Comparison of ENCODE assay signal across 8 cellular contexts in genomic region chr14:105486974-105487448, GRCh38. TPM values are rescaled to one million over a fixed set of nuclear protein-coding genes. Genes with fewer than 3 reads are reported as not detected.
A peak's percentile ranks its signal among the peaks of the same experiment; 100 is the strongest.
DNase-seq lines count a peak whose midpoint lies in the region; ATAC-seq, FAIRE-seq and TF ChIP-seq lines count a peak whose summit lies in the region.

No MANE protein-coding gene starts in this region.

- H3K36me3 ChIP-seq in HepG2 (replicated peaks in 1 of 2; ENCODE audit: control insufficient read depth in 1 of 2, insufficient read depth in 2 of 2, low read length in 2 of 2), result no peaks in the 10 kb centered on the region
- no peaks in the 10 kb centered on the region for H3K36me3 ChIP-seq in testis (ENCODE audit: low read depth, missing control alignments)

- H3K4me1 ChIP-seq in A549 (peaks cover 67% of the 10 kb centered on the region), HepG2 (ENCODE audit: insufficient read depth, low read length) (peaks cover 71% of the 10 kb centered on the region), testis (peaks cover 33% of the 10 kb centered on the region)

- intact Hi-C loops in HepG2 (cut with micrococcal nuclease; ENCODE audit: unreplicated experiment) (loop anchor here (5.0 kb wide), 1 partner anchor 75 kb away; no protein-coding TSS in a partner anchor), testis (cut with DNase I; ENCODE audit: low total_unique reads) (loop anchor here (5.0 kb wide), 1 partner anchor 115 kb away; no protein-coding TSS in a partner anchor)

- peak overlapping the region; percentile 59 for H3K4me3 ChIP-seq in A549
- peak overlapping the region; percentile 67 for H3K4me3 ChIP-seq in Jurkat, Clone E6-1 (ENCODE audit: low read length)
- H3K4me3 ChIP-seq in HepG2 (replicated peaks in 1 of 3; ENCODE audit: insufficient read depth in 1 of 3, low read depth in 2 of 3, low read length in 3 of 3), result peak overlapping the region; percentile 57 to 76 (median 68); a peak in 5 of 6 replicates
- H3K4me3 ChIP-seq in testis, result peak overlapping the region; percentile 21 to 45

- peak overlapping the region; percentile 75 for H3K9ac ChIP-seq in HepG2 (ENCODE audit: insufficient read depth, low read depth, low read length)

- peak in 1 of 2 experiments; percentile 78 for DNase-seq in A549 (ENCODE audit: low read depth in 1 of 2, low spot score in 1 of 2)
- no peak for DNase-seq in Jurkat, Clone E6-1 (ENCODE audit: low read depth, low spot score)
- peak; percentile 64 for DNase-seq in activated naive CD4-positive, alpha-beta T cell treated with Interleukin-2 at 50 U/mL for 16 hours
- no peak for DNase-seq in HepG2 (ENCODE audit: low spot score)
- no peak for DNase-seq in testis
- no peak for DNase-seq in putamen (ENCODE audit: low spot score)

- H3K79me2 ChIP-seq in HepG2 (ENCODE audit: insufficient read depth, low read length), result no peaks in the 10 kb centered on the region

- TF ChIP-seq POLR2A in A549 (IDR thresholded peaks at IDR 0.05; ENCODE audit: low read length), result peak; percentile 98
- peak in 1 of 2 experiments; percentile 33; a peak in 1 of 4 replicates for TF ChIP-seq POLR2A in HepG2 (IDR thresholded peaks at IDR 0.05; ENCODE audit: insufficient read depth in 1 of 2, low read depth in 2 of 2, low read length in 2 of 2)
- no peak for TF ChIP-seq POLR2A in testis (IDR thresholded peaks at IDR 0.05)

- H2AFZ ChIP-seq in HepG2 (ENCODE audit: low read length), result no peak overlapping the region

- H3K27ac ChIP-seq in A549 (peak overlapping the region; percentile 84 to 99), HepG2 (ENCODE audit: extremely low read length, insufficient read depth, low read length) (peak overlapping the region; percentile 39), testis (peak overlapping the region in 1 of 2 donors; percentile 66)

- FAIRE-seq in A549 (lab: Jason Lieb, UNC), result no peak
- FAIRE-seq in HepG2 (lab: Jason Lieb, UNC), result no peak

- POLR2A ChIA-PET in A549 (lab: Yijun Ruan, JAX), result interaction anchor here (1.4 kb wide), 1 partner anchor 41 kb away, joined by 3 read pairs; no protein-coding TSS in a partner anchor
- POLR2A ChIA-PET in HepG2 (lab: Yijun Ruan, JAX), result interaction anchor here (1.1 kb wide), 1 partner anchor 10 kb away, joined by 3 read pairs; no protein-coding TSS in a partner anchor

- ATAC-seq in A549 (peak in 1 of 2 experiments; percentile 3; a peak in 2 of 6 replicates), HepG2 (no peak), HG02759 (IDR thresholded peaks at IDR 0.05; ENCODE audit: unreplicated experiment) (no peak), GM19035 (IDR thresholded peaks at IDR 0.05; ENCODE audit: unreplicated experiment) (no peak)

- no peak for TF ChIP-seq EP300 in A549 (IDR thresholded peaks at IDR 0.05)
- TF ChIP-seq EP300 in HepG2 (IDR thresholded peaks at IDR 0.05; ENCODE audit: low read depth in 2 of 2, low read length in 2 of 2), result no peak
- TF ChIP-seq EP300 in HepG2 (CRISPR knock-in tag; IDR thresholded peaks at IDR 0.05; ENCODE audit: borderline replicate concordance), result no peak

- H3K27me3 ChIP-seq in HepG2 (ENCODE audit: control insufficient read depth in 1 of 2, insufficient read depth in 2 of 2, low read length in 2 of 2) (peaks cover 2 to 32% of the 10 kb centered on the region in 2 experiments; a peak in 4 of 5 replicates), testis (no peaks in the 10 kb centered on the region)

- in situ Hi-C loops in HepG2 (cut with HindIII; ENCODE audit: extremely low pct_ligation_motif_present, low pct_unique_long_range_greater_than_20kb), result loop anchor here (5.0 kb wide), 2 partner anchors 40 to 110 kb away; partner anchors contain the start of gene TMEM121

- BruUV-seq in HepG2 (replicated peaks; lab: Mats Ljungman, UMichigan), result no TSS peak

- TF ChIP-seq RAD21 in A549 (conservative IDR thresholded peaks at IDR 0.05 in 1 of 2, IDR thresholded peaks at IDR 0.05 in 1 of 2), result no peak
- TF ChIP-seq RAD21 in HepG2 (CRISPR knock-in tag; IDR thresholded peaks at IDR 0.05), result no peak

- 0% methylated on average over 18 of the region's 45 CpGs for WGBS in A549 (ENCODE audit: missing lambda C conversion rate)
- WGBS in HepG2 (ENCODE audit: low lambda C conversion rate), result no CpG with 5 or more reads among the region's 45 CpGs
- 0% methylated on average over 4 of the region's 45 CpGs; no CpG with 5 or more reads in 1 of the 2 donors for WGBS in testis, 2 donors

- TF ChIP-seq CTCF in A549 (IDR thresholded peaks at IDR 0.05) (no peak), HepG2 (CRISPR knock-in tag; IDR thresholded peaks at IDR 0.05) (no peak), testis (IDR thresholded peaks at IDR 0.05) (no peak)

- H3K9me3 ChIP-seq in A549 (no peaks in the 10 kb centered on the region), HepG2 (ENCODE audit: low read length) (no peaks in the 10 kb centered on the region), testis (no peaks in the 10 kb centered on the region)

- H4K20me1 ChIP-seq in HepG2 (ENCODE audit: insufficient read depth, low read length), result no peaks in the 10 kb centered on the region

- H3K4me2 ChIP-seq in A549 (peak overlapping the region; percentile 92), HepG2 (ENCODE audit: low read depth, low read length) (peak overlapping the region; percentile 98)

- CTCF ChIA-PET in A549 (lab: Yijun Ruan, JAX), result interaction anchor here (0.9 to 1.6 kb wide), 7 partner anchors 15 to 397 kb away, joined by 3 to 7 read pairs (median 4); no protein-coding TSS in a partner anchor
- CTCF ChIA-PET in HepG2 (lab: Yijun Ruan, JAX; ENCODE audit: low intra/inter-chr PET ratio, low total read pairs), result interaction anchor here (1.6 kb wide), 1 partner anchor 117 kb away, joined by 6 read pairs; no protein-coding TSS in a partner anchor

RNA-seq across cellular contexts. Expression of gene CRIP1, which starts 0.3 kb away (rescaled TPM):
- polyA plus RNA-seq in A549 (2011; rRNA removed), result 196 and 280 TPM in 2 replicates
- polyA plus RNA-seq in A549 (2012; cell fraction: cytosol; rRNA removed), result 1,772 and 1,826 TPM in 2 replicates
- polyA plus RNA-seq in A549 (2012; cell fraction: nucleus; rRNA removed), result 674 and 890 TPM in 2 replicates
- 837 to 1,023 TPM (median 999 TPM) in 3 replicates for polyA plus RNA-seq in A549 (2017; fragmentation: RNase III; extraction: RNeasy Plus Mini Kit Qiagen cat#74134 plus additional on column Dnase treatment)
- 60.5 and 132 TPM in 2 replicates for polyA minus RNA-seq in A549 (2011; rRNA and poly(A)+ RNA removed)
- 237 TPM for polyA plus RNA-seq in Jurkat, Clone E6-1 (2012; ENCODE audit: insufficient read depth, insufficient read length)
- total RNA-seq in HepG2 (2016; rRNA removed; fragmentation: Illumina TruSeq; extraction: Trizol), result 53.9 and 59.7 TPM in 2 replicates
- 18.2 and 27.4 TPM in 2 replicates for total RNA-seq in HepG2 (2016; cell fraction: cytosol; rRNA removed; fragmentation: Illumina TruSeq; extraction: Trizol; ENCODE audit: low read depth)
- 53.1 and 55.2 TPM in 2 replicates for total RNA-seq in HepG2 (2016; cell fraction: insoluble cytoplasmic fraction; rRNA removed; fragmentation: Illumina TruSeq; extraction: Trizol)
- total RNA-seq in HepG2 (2016; cell fraction: membrane; rRNA removed; fragmentation: Illumina TruSeq; extraction: Trizol), result 23.1 and 27.8 TPM in 2 replicates
- 25.3 and 26.5 TPM in 2 replicates for total RNA-seq in HepG2 (2016; cell fraction: nucleus; rRNA removed; fragmentation: Illumina TruSeq; extraction: Trizol)
- polyA plus RNA-seq in HepG2 (2011; rRNA removed), result 59.5 and 62.2 TPM in 2 replicates
- polyA plus RNA-seq in HepG2 (2011; cell fraction: cytosol; rRNA removed), result 27.8 and 82.6 TPM in 2 replicates
- polyA plus RNA-seq in HepG2 (2011; cell fraction: nucleus; rRNA removed), result 47.3 and 55.5 TPM in 2 replicates
- 46.4 and 49.2 TPM in 2 replicates for polyA plus RNA-seq in HepG2 (2012)
- 85.4 and 115 TPM in 2 replicates for polyA plus RNA-seq in HepG2 (2016; cell fraction: cytosol; fragmentation: Illumina TruSeq; extraction: Trizol; ENCODE audit: low read depth)
- 142 and 159 TPM in 2 replicates for polyA plus RNA-seq in HepG2 (2016; cell fraction: insoluble cytoplasmic fraction; fragmentation: Illumina TruSeq; extraction: Trizol; ENCODE audit: low read depth)
- polyA plus RNA-seq in HepG2 (2016; cell fraction: membrane; fragmentation: Illumina TruSeq; extraction: Trizol; ENCODE audit: low read depth), result 67.3 and 82.2 TPM in 2 replicates
- polyA plus RNA-seq in HepG2 (2016; cell fraction: nucleus; fragmentation: Illumina TruSeq; extraction: Trizol; ENCODE audit: insufficient read depth, low read depth), result 136 and 137 TPM in 2 replicates
- polyA minus RNA-seq in HepG2 (2011; rRNA and poly(A)+ RNA removed; ENCODE audit: low replicate concordance), result 24.8 and 136 TPM in 2 replicates
- polyA minus RNA-seq in HepG2 (2011; cell fraction: cytosol; rRNA and poly(A)+ RNA removed), result 20.6 and 28.4 TPM in 2 replicates
- polyA minus RNA-seq in HepG2 (2011; cell fraction: nucleus; rRNA and poly(A)+ RNA removed), result 4.7 and 11.8 TPM in 2 replicates
- total RNA-seq in testis, result 1 to 10 TPM; 3.0 to 4.4 TPM
- polyA plus RNA-seq in testis (ENCODE audit: insufficient read depth, low read depth, low replicate concordance), result 154 TPM

RNA-seq across cellular contexts. Expression of gene TEDC1, which starts 4.0 kb away (rescaled TPM):
- 12.7 and 13.4 TPM in 2 replicates for polyA plus RNA-seq in A549 (2011; rRNA removed)
- polyA plus RNA-seq in A549 (2012; cell fraction: cytosol; rRNA removed), result 58.9 and 70.0 TPM in 2 replicates
- 139 and 189 TPM in 2 replicates for polyA plus RNA-seq in A549 (2012; cell fraction: nucleus; rRNA removed)
- 35.1 to 39.6 TPM (median 37.5 TPM) in 3 replicates for polyA plus RNA-seq in A549 (2017; fragmentation: RNase III; extraction: RNeasy Plus Mini Kit Qiagen cat#74134 plus additional on column Dnase treatment)
- polyA minus RNA-seq in A549 (2011; rRNA and poly(A)+ RNA removed), result 5.5 and 9.7 TPM in 2 replicates
- 44.7 TPM for polyA plus RNA-seq in Jurkat, Clone E6-1 (2012; ENCODE audit: insufficient read depth, insufficient read length)
- total RNA-seq in HepG2 (2016; rRNA removed; fragmentation: Illumina TruSeq; extraction: Trizol), result 20.7 and 27.4 TPM in 2 replicates
- total RNA-seq in HepG2 (2016; cell fraction: cytosol; rRNA removed; fragmentation: Illumina TruSeq; extraction: Trizol; ENCODE audit: low read depth), result 9.2 and 10.3 TPM in 2 replicates
- total RNA-seq in HepG2 (2016; cell fraction: insoluble cytoplasmic fraction; rRNA removed; fragmentation: Illumina TruSeq; extraction: Trizol), result 21.2 and 28.4 TPM in 2 replicates
- total RNA-seq in HepG2 (2016; cell fraction: membrane; rRNA removed; fragmentation: Illumina TruSeq; extraction: Trizol), result 12.9 and 13.8 TPM in 2 replicates
- 15.9 and 16.8 TPM in 2 replicates for total RNA-seq in HepG2 (2016; cell fraction: nucleus; rRNA removed; fragmentation: Illumina TruSeq; extraction: Trizol)
- 5.7 and 7.3 TPM in 2 replicates for polyA plus RNA-seq in HepG2 (2011; rRNA removed)
- polyA plus RNA-seq in HepG2 (2011; cell fraction: cytosol; rRNA removed), result 4.1 and 10.9 TPM in 2 replicates
- polyA plus RNA-seq in HepG2 (2011; cell fraction: nucleus; rRNA removed), result 20.8 and 27.4 TPM in 2 replicates
- polyA plus RNA-seq in HepG2 (2012), result 4.5 and 5.0 TPM in 2 replicates
- polyA plus RNA-seq in HepG2 (2016; cell fraction: cytosol; fragmentation: Illumina TruSeq; extraction: Trizol; ENCODE audit: low read depth), result 5.8 and 6.5 TPM in 2 replicates
- polyA plus RNA-seq in HepG2 (2016; cell fraction: insoluble cytoplasmic fraction; fragmentation: Illumina TruSeq; extraction: Trizol; ENCODE audit: low read depth), result 20.9 and 21.6 TPM in 2 replicates
- polyA plus RNA-seq in HepG2 (2016; cell fraction: membrane; fragmentation: Illumina TruSeq; extraction: Trizol; ENCODE audit: low read depth), result 9.6 and 10.0 TPM in 2 replicates
- 36.1 and 37.5 TPM in 2 replicates for polyA plus RNA-seq in HepG2 (2016; cell fraction: nucleus; fragmentation: Illumina TruSeq; extraction: Trizol; ENCODE audit: insufficient read depth, low read depth)
- 12.1 and 23.1 TPM in 2 replicates for polyA minus RNA-seq in HepG2 (2011; rRNA and poly(A)+ RNA removed; ENCODE audit: low replicate concordance)
- polyA minus RNA-seq in HepG2 (2011; cell fraction: cytosol; rRNA and poly(A)+ RNA removed), result 2.8 and 5.5 TPM in 2 replicates
- polyA minus RNA-seq in HepG2 (2011; cell fraction: nucleus; rRNA and poly(A)+ RNA removed), result 7.3 and 9.0 TPM in 2 replicates
- 10 to 100 TPM; 16.4 to 16.7 TPM for total RNA-seq in testis
- polyA plus RNA-seq in testis (ENCODE audit: insufficient read depth, low read depth, low replicate concordance), result 8.8 TPM

RNA-seq across cellular contexts. Expression of gene CRIP2, which starts 12.4 kb away (rescaled TPM):
- polyA plus RNA-seq in A549 (2011; rRNA removed), result 36.2 and 41.0 TPM in 2 replicates
- polyA plus RNA-seq in A549 (2012; cell fraction: cytosol; rRNA removed), result 192 and 210 TPM in 2 replicates
- 220 and 295 TPM in 2 replicates for polyA plus RNA-seq in A549 (2012; cell fraction: nucleus; rRNA removed)
- 55.6 to 68.4 TPM (median 67.3 TPM) in 3 replicates for polyA plus RNA-seq in A549 (2017; fragmentation: RNase III; extraction: RNeasy Plus Mini Kit Qiagen cat#74134 plus additional on column Dnase treatment)
- polyA minus RNA-seq in A549 (2011; rRNA and poly(A)+ RNA removed), result 8.9 and 14.4 TPM in 2 replicates
- polyA plus RNA-seq in Jurkat, Clone E6-1 (2012; ENCODE audit: insufficient read depth, insufficient read length), result 6.1 TPM
- 32.1 and 37.9 TPM in 2 replicates for total RNA-seq in HepG2 (2016; rRNA removed; fragmentation: Illumina TruSeq; extraction: Trizol)
- total RNA-seq in HepG2 (2016; cell fraction: cytosol; rRNA removed; fragmentation: Illumina TruSeq; extraction: Trizol; ENCODE audit: low read depth), result 22.2 and 30.3 TPM in 2 replicates
- 29.1 and 37.9 TPM in 2 replicates for total RNA-seq in HepG2 (2016; cell fraction: insoluble cytoplasmic fraction; rRNA removed; fragmentation: Illumina TruSeq; extraction: Trizol)
- 30.8 and 36.2 TPM in 2 replicates for total RNA-seq in HepG2 (2016; cell fraction: membrane; rRNA removed; fragmentation: Illumina TruSeq; extraction: Trizol)
- 14.7 and 15.4 TPM in 2 replicates for total RNA-seq in HepG2 (2016; cell fraction: nucleus; rRNA removed; fragmentation: Illumina TruSeq; extraction: Trizol)
- 18.0 and 31.6 TPM in 2 replicates for polyA plus RNA-seq in HepG2 (2011; rRNA removed)
- 18.1 and 57.4 TPM in 2 replicates for polyA plus RNA-seq in HepG2 (2011; cell fraction: cytosol; rRNA removed)
- polyA plus RNA-seq in HepG2 (2011; cell fraction: nucleus; rRNA removed), result 37.9 and 74.0 TPM in 2 replicates
- polyA plus RNA-seq in HepG2 (2012), result 3.6 and 7.4 TPM in 2 replicates
- 34.0 and 41.4 TPM in 2 replicates for polyA plus RNA-seq in HepG2 (2016; cell fraction: cytosol; fragmentation: Illumina TruSeq; extraction: Trizol; ENCODE audit: low read depth)
- polyA plus RNA-seq in HepG2 (2016; cell fraction: insoluble cytoplasmic fraction; fragmentation: Illumina TruSeq; extraction: Trizol; ENCODE audit: low read depth), result 44.2 and 51.5 TPM in 2 replicates
- polyA plus RNA-seq in HepG2 (2016; cell fraction: membrane; fragmentation: Illumina TruSeq; extraction: Trizol; ENCODE audit: low read depth), result 41.2 and 43.7 TPM in 2 replicates
- polyA plus RNA-seq in HepG2 (2016; cell fraction: nucleus; fragmentation: Illumina TruSeq; extraction: Trizol; ENCODE audit: insufficient read depth, low read depth), result 39.7 and 41.0 TPM in 2 replicates
- polyA minus RNA-seq in HepG2 (2011; rRNA and poly(A)+ RNA removed; ENCODE audit: low replicate concordance), result 21.4 and 23.6 TPM in 2 replicates
- 8.4 and 15.7 TPM in 2 replicates for polyA minus RNA-seq in HepG2 (2011; cell fraction: cytosol; rRNA and poly(A)+ RNA removed)
- polyA minus RNA-seq in HepG2 (2011; cell fraction: nucleus; rRNA and poly(A)+ RNA removed), result 2.2 and 7.5 TPM in 2 replicates
- 100 to 1,000 TPM; 114 to 159 TPM for total RNA-seq in testis
- polyA plus RNA-seq in testis (ENCODE audit: insufficient read depth, low read depth, low replicate concordance), result 121 TPM

RNA-seq across cellular contexts. Expression of gene TMEM121, which starts 39.4 kb away (rescaled TPM):
- 2.3 and 2.4 TPM in 2 replicates for polyA plus RNA-seq in A549 (2011; rRNA removed)
- 9.5 and 17.3 TPM in 2 replicates for polyA plus RNA-seq in A549 (2012; cell fraction: cytosol; rRNA removed)
- polyA plus RNA-seq in A549 (2012; cell fraction: nucleus; rRNA removed), result 10.8 and 20.0 TPM in 2 replicates
- 4.3 to 5.7 TPM (median 5.6 TPM) in 3 replicates for polyA plus RNA-seq in A549 (2017; fragmentation: RNase III; extraction: RNeasy Plus Mini Kit Qiagen cat#74134 plus additional on column Dnase treatment)
- polyA minus RNA-seq in A549 (2011; rRNA and poly(A)+ RNA removed), result 0.74 and 1.4 TPM in 2 replicates
- 1.5 TPM for polyA plus RNA-seq in Jurkat, Clone E6-1 (2012; ENCODE audit: insufficient read depth, insufficient read length)
- total RNA-seq in HepG2 (2016; rRNA removed; fragmentation: Illumina TruSeq; extraction: Trizol), result 10.8 and 19.0 TPM in 2 replicates
- total RNA-seq in HepG2 (2016; cell fraction: cytosol; rRNA removed; fragmentation: Illumina TruSeq; extraction: Trizol; ENCODE audit: low read depth), result 11.9 and 15.2 TPM in 2 replicates
- total RNA-seq in HepG2 (2016; cell fraction: insoluble cytoplasmic fraction; rRNA removed; fragmentation: Illumina TruSeq; extraction: Trizol), result 12.1 and 17.9 TPM in 2 replicates
- 21.1 and 26.4 TPM in 2 replicates for total RNA-seq in HepG2 (2016; cell fraction: membrane; rRNA removed; fragmentation: Illumina TruSeq; extraction: Trizol)
- total RNA-seq in HepG2 (2016; cell fraction: nucleus; rRNA removed; fragmentation: Illumina TruSeq; extraction: Trizol), result 8.8 and 9.1 TPM in 2 replicates
- polyA plus RNA-seq in HepG2 (2011; rRNA removed), result 6.6 and 10.9 TPM in 2 replicates
- polyA plus RNA-seq in HepG2 (2011; cell fraction: cytosol; rRNA removed), result 11.8 and 25.5 TPM in 2 replicates
- 16.5 and 16.6 TPM in 2 replicates for polyA plus RNA-seq in HepG2 (2011; cell fraction: nucleus; rRNA removed)
- 4.0 and 4.3 TPM in 2 replicates for polyA plus RNA-seq in HepG2 (2012)
- polyA plus RNA-seq in HepG2 (2016; cell fraction: cytosol; fragmentation: Illumina TruSeq; extraction: Trizol; ENCODE audit: low read depth), result 8.8 and 9.5 TPM in 2 replicates
- 8.7 and 9.4 TPM in 2 replicates for polyA plus RNA-seq in HepG2 (2016; cell fraction: insoluble cytoplasmic fraction; fragmentation: Illumina TruSeq; extraction: Trizol; ENCODE audit: low read depth)
- 13.5 TPM in 2 replicates for polyA plus RNA-seq in HepG2 (2016; cell fraction: membrane; fragmentation: Illumina TruSeq; extraction: Trizol; ENCODE audit: low read depth)
- 12.3 and 13.5 TPM in 2 replicates for polyA plus RNA-seq in HepG2 (2016; cell fraction: nucleus; fragmentation: Illumina TruSeq; extraction: Trizol; ENCODE audit: insufficient read depth, low read depth)
- polyA minus RNA-seq in HepG2 (2011; rRNA and poly(A)+ RNA removed; ENCODE audit: low replicate concordance), result 0.82 and 39.5 TPM in 2 replicates
- polyA minus RNA-seq in HepG2 (2011; cell fraction: cytosol; rRNA and poly(A)+ RNA removed), result 12.8 and 13.8 TPM in 2 replicates
- 4.1 and 4.5 TPM in 2 replicates for polyA minus RNA-seq in HepG2 (2011; cell fraction: nucleus; rRNA and poly(A)+ RNA removed)
- 1 to 10 TPM; 3.7 to 4.8 TPM for total RNA-seq in testis
- polyA plus RNA-seq in testis (ENCODE audit: insufficient read depth, low read depth, low replicate concordance), result 1.4 TPM

Comparison
In these comparisons a context has a peak if more than half of its experiments do, and no peak if none do; other contexts are left out.
1. Of the 38 proteins assayed by ChIP-seq in both HepG2 and A549: peak only in HepG2: none; only in A549: BCL3, JUN, MAX and PHF8; in both: none; in neither: 32; mixed calls (peak in some experiments, not most) for 2.